Comparison of ENCODE assay signal across 1 cellular context in genomic region chr14:33909380-33910084, GRCh38.
A peak's percentile ranks its signal among the peaks of the same experiment; 100 is the strongest.
TF ChIP-seq lines count a peak whose summit lies in the region.

No MANE protein-coding gene starts in this region.

TF ChIP-seq in HepG2, 621 proteins besides CTCF, POLR2A, EP300 and RAD21 (continued from another document and continues in another):
- TF ChIP-seq ZNF790 (CRISPR knock-in tag; IDR thresholded peaks at IDR 0.05; ENCODE audit: borderline replicate concordance): no peak
- TF ChIP-seq ZNF766 (CRISPR knock-in tag; IDR thresholded peaks at IDR 0.05; ENCODE audit: borderline replicate concordance): no peak
- no peak for TF ChIP-seq TERF1 (CRISPR knock-in tag; IDR thresholded peaks at IDR 0.05)
- TF ChIP-seq HNF4A (CRISPR knock-in tag; IDR thresholded peaks at IDR 0.05): peak; percentile 96
- no peak for TF ChIP-seq ZNF10 (CRISPR knock-in tag; IDR thresholded peaks at IDR 0.05; ENCODE audit: borderline replicate concordance, low read depth)
- TF ChIP-seq IRF2 (CRISPR knock-in tag; IDR thresholded peaks at IDR 0.05): peak; percentile 72; the same call in 1 of the 2 replicates
- peak; percentile 30; the same call in 1 of the 2 replicates for TF ChIP-seq UBTF (CRISPR knock-in tag; IDR thresholded peaks at IDR 0.05)
- TF ChIP-seq SP140L (CRISPR knock-in tag; IDR thresholded peaks at IDR 0.05; ENCODE audit: borderline replicate concordance): 0 out of 2 replicates have a peak, but pooled peaks have one; percentile 72
- TF ChIP-seq ZNF598 (CRISPR knock-in tag; IDR thresholded peaks at IDR 0.05; ENCODE audit: borderline replicate concordance): 0 out of 2 replicates have a peak, but pooled peaks have one; percentile 60
- TF ChIP-seq MBD4 (IDR thresholded peaks at IDR 0.05; ENCODE audit: borderline replicate concordance, low read length): peak; percentile 80; the same call in 1 of the 2 replicates
- TF ChIP-seq ZSCAN12 (CRISPR knock-in tag; IDR thresholded peaks at IDR 0.05): no peak
- TF ChIP-seq XRCC5 (optimal IDR thresholded peaks at IDR 0.05; ENCODE audit: low read length): no peak
- peak; percentile 74; the same call in 1 of the 2 replicates for TF ChIP-seq KDM1A (CRISPR knock-in tag; IDR thresholded peaks at IDR 0.05)
- peak; percentile 85; the same call in 1 of the 2 replicates for TF ChIP-seq ETV5 (CRISPR knock-in tag; IDR thresholded peaks at IDR 0.05; ENCODE audit: borderline replicate concordance)
- TF ChIP-seq ARNT (IDR thresholded peaks at IDR 0.05): no peak
- 0 out of 2 replicates have a peak, but pooled peaks have one; percentile 65 for TF ChIP-seq ZNF567 (CRISPR knock-in tag; IDR thresholded peaks at IDR 0.05; ENCODE audit: borderline replicate concordance)
- no peak for TF ChIP-seq ZFP36L2 (CRISPR knock-in tag; IDR thresholded peaks at IDR 0.05)
- TF ChIP-seq SIN3A (IDR thresholded peaks at IDR 0.05; ENCODE audit: borderline replicate concordance, low read depth, low read length): 0 out of 2 replicates have a peak, but pooled peaks have one; percentile 35
- no peak for TF ChIP-seq SYNCRIP (IDR thresholded peaks at IDR 0.05; ENCODE audit: insufficient read depth, low read depth, low read length)
- TF ChIP-seq ZKSCAN1 (IDR thresholded peaks at IDR 0.05; ENCODE audit: low read length): no peak
- 0 out of 2 replicates have a peak, but pooled peaks have one; percentile 16 for TF ChIP-seq ZNF629 (CRISPR knock-in tag; conservative IDR thresholded peaks at IDR 0.05)
- TF ChIP-seq EZH2 (conservative IDR thresholded peaks at IDR 0.05; ENCODE audit: low read depth, low read length): no peak
- no peak for TF ChIP-seq ZNF180 (CRISPR knock-in tag; IDR thresholded peaks at IDR 0.05; ENCODE audit: borderline replicate concordance, low read depth)
- no peak for TF ChIP-seq ZNF33B (CRISPR knock-in tag; IDR thresholded peaks at IDR 0.05)
- peak; percentile 99 for TF ChIP-seq AHDC1 (CRISPR knock-in tag; IDR thresholded peaks at IDR 0.05; ENCODE audit: borderline replicate concordance)
- no peak for TF ChIP-seq FIP1L1 (IDR thresholded peaks at IDR 0.05; ENCODE audit: borderline replicate concordance, insufficient read depth, low read depth, low read length)
- TF ChIP-seq NR1H2 (CRISPR knock-in tag; IDR thresholded peaks at IDR 0.05; ENCODE audit: borderline replicate concordance, low read depth): no peak
- TF ChIP-seq ZNF512 (CRISPR knock-in tag; IDR thresholded peaks at IDR 0.05): peak; percentile 14; the same call in 1 of the 2 replicates
- 0 out of 2 replicates have a peak, but pooled peaks have one; percentile 24 for TF ChIP-seq SMC3 (IDR thresholded peaks at IDR 0.05; ENCODE audit: low read length)
- peak; percentile 87 for TF ChIP-seq ESRRA (CRISPR knock-in tag; IDR thresholded peaks at IDR 0.05; ENCODE audit: low read depth)
- no peak for TF ChIP-seq PAX8 (CRISPR knock-in tag; IDR thresholded peaks at IDR 0.05; ENCODE audit: borderline replicate concordance)
- TF ChIP-seq DBP (CRISPR knock-in tag; IDR thresholded peaks at IDR 0.05; ENCODE audit: not compliant biosample characterization): no peak
- TF ChIP-seq GATAD1 (CRISPR knock-in tag; IDR thresholded peaks at IDR 0.05): peak; percentile 72
- TF ChIP-seq FOXO4 (CRISPR knock-in tag; conservative IDR thresholded peaks at IDR 0.05): 0 out of 2 replicates have a peak, but pooled peaks have one; percentile 74
- peak; percentile 97 for TF ChIP-seq ARID3A (IDR thresholded peaks at IDR 0.05; ENCODE audit: low read depth, low read length)
- 0 out of 2 replicates have a peak, but pooled peaks have one; percentile 66 for TF ChIP-seq STAT6 (CRISPR knock-in tag; IDR thresholded peaks at IDR 0.05; ENCODE audit: borderline replicate concordance)
- no peak for TF ChIP-seq ZNF703 (CRISPR knock-in tag; IDR thresholded peaks at IDR 0.05; ENCODE audit: borderline replicate concordance)
- TF ChIP-seq ZNF652 (CRISPR knock-in tag; IDR thresholded peaks at IDR 0.05; ENCODE audit: borderline replicate concordance, low read depth): peak; percentile 78; the same call in 1 of the 2 replicates
- TF ChIP-seq ETS1 (CRISPR knock-in tag; IDR thresholded peaks at IDR 0.05): no peak
- no peak for TF ChIP-seq SALL2 (CRISPR knock-in tag; IDR thresholded peaks at IDR 0.05)
- TF ChIP-seq KDM2A (CRISPR knock-in tag; IDR thresholded peaks at IDR 0.05; ENCODE audit: borderline replicate concordance, low read depth): no peak; the same call in 1 of the 2 replicates
- TF ChIP-seq ZBTB8A (CRISPR knock-in tag; IDR thresholded peaks at IDR 0.05; ENCODE audit: borderline replicate concordance, low read depth): no peak
